ENCODE assay signal across 8 cellular contexts in the genomic region with DNA sequence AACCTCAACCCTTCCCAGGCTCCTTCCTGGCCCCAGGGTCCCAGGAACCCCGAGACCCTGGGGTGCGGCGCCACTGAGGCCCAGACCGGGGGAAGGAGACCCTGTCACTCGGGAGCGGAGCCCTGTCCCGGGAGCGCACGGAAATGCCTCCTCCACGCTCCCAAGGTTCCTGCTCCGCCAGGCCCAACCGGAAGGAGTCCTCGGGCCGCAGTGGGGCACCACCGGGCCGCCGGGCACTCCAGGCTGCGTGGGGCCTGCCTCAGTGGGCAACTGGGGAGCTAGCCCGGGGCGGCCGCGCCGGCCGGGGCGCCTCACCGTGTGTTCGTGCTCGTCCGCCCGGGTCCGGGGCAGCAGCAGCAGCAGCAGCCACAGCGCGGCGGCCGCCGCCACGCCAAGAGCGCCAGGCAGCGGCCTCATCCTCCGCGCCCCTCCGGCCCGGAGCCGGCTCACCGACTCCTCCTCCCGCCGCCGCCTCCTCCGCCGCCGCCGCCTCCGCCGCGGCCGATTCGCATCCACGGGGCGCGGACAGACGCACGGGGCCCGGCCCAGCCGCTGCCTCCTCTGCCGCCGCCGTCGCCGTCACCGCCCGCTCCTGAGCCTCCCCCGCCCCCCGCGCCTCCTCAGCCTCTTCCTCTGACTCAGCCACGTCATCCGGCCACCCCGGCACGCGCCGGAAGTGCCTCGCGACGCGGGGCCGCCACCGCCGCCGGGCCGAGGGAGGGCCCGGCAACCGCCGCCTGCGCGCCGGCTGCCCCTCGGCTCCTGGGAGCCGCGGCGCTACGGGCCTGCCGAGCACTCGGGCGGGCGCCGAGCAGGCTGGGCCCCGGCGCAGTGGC. TPM values are rescaled to one million over a fixed set of nuclear protein-coding genes. Genes with fewer than 3 reads are reported as not detected.
DNase-seq lines count a peak whose midpoint lies in the region; ATAC-seq and TF ChIP-seq lines count a peak whose summit lies in the region.

A gene (minus strand): TSS at position 594 of the 836 bp plus-strand sequence. CDS start 177 bp downstream, at position 417.

- H3K36me3 Mint-ChIP-seq in IgD-negative memory B cell (no peaks in the 10 kb centered on the region), neural crest cell (ENCODE audit: low read depth) (no peaks in the 10 kb centered on the region)

- peak within 1 kb of the TSS; percentile 87 to 96 (median 94) for H3K4me3 Mint-ChIP-seq in IgD-negative memory B cell
- peak within 1 kb of the TSS; percentile 95 for H3K4me3 Mint-ChIP-seq in neural crest cell

- H3K27ac ChIP-seq in stomach smooth muscle (ENCODE audit: low read length): peak within 1 kb of the TSS; percentile 97

- H3K27ac Mint-ChIP-seq in IgD-negative memory B cell (peak within 1 kb of the TSS; percentile 88 to 95 (median 90)), neural crest cell (ENCODE audit: unreplicated experiment) (peak within 1 kb of the TSS; percentile 99)

- no peak for TF ChIP-seq CTCF in foreskin fibroblast (IDR thresholded peaks at IDR 0.05; ENCODE audit: low read depth, low read length)
- TF ChIP-seq CTCF in neural crest cell (conservative IDR thresholded peaks at IDR 0.05): peak; percentile 30

- peaks cover 26 to 37% (median 35%) of the 10 kb centered on the region in 3 donors for H3K4me1 Mint-ChIP-seq in IgD-negative memory B cell
- peaks cover 26% of the 10 kb centered on the region for H3K4me1 Mint-ChIP-seq in neural crest cell

- H3K9me3 Mint-ChIP-seq in IgD-negative memory B cell (no peaks in the 10 kb centered on the region), neural crest cell (no peaks in the 10 kb centered on the region)

- H3K9ac ChIP-seq in stomach smooth muscle (ENCODE audit: low read length in 2 of 2): peak within 1 kb of the TSS; percentile 97 to 98

- H3K4me3 ChIP-seq in foreskin fibroblast (ENCODE audit: low read depth in 1 of 2, low read length in 2 of 2) (peak within 1 kb of the TSS; percentile 72 to 73), stomach smooth muscle (ENCODE audit: low read length in 2 of 2) (peak within 1 kb of the TSS; percentile 88 to 93)

- DNase-seq in DMS153 treated with DMSO at 0.1 percent for 48 hours (lab: John Stamatoyannopoulos, UW; ENCODE audit: unreplicated experiment) (peak; percentile 45), foreskin fibroblast (peak; percentile 90 to 97), neural crest cell (ENCODE audit: low read depth, low spot score) (peak; percentile 74)
- peak; percentile 97 for DNase-seq in activated effector memory CD4-positive, alpha-beta T cell treated with anti-CD3 and anti-CD28 coated beads, Interleukin-2, amount 50 U/mL, for 16 hours

- peak; percentile 74 for ATAC-seq in GM21526 (IDR thresholded peaks at IDR 0.05; ENCODE audit: low FRiP score, unreplicated experiment)

- no peaks in the 10 kb centered on the region for H3K27me3 ChIP-seq in stomach smooth muscle (ENCODE audit: control insufficient read depth in 1 of 2, insufficient read depth in 2 of 2, low read length in 2 of 2)

- H3K27me3 Mint-ChIP-seq in IgD-negative memory B cell (no peaks in the 10 kb centered on the region), neural crest cell (ENCODE audit: low read depth) (no peaks in the 10 kb centered on the region)

- no peaks in the 10 kb centered on the region for H3K9me3 ChIP-seq in stomach smooth muscle (ENCODE audit: control insufficient read depth in 2 of 2, low read length in 2 of 2)

- peaks cover 11% of the 10 kb centered on the region for H3K4me1 ChIP-seq in stomach smooth muscle (ENCODE audit: control insufficient read depth, insufficient read depth, low read length)

- no peaks in the 10 kb centered on the region for H3K36me3 ChIP-seq in stomach smooth muscle (ENCODE audit: control insufficient read depth in 2 of 2, insufficient read depth in 2 of 2, low read length in 2 of 2)

- peak; percentile 76 for TF ChIP-seq POLR2A in Raji (IDR thresholded peaks at IDR 0.05; ENCODE audit: insufficient read depth, low read depth, low read length)

RNA-seq across cellular contexts. Expression of the gene that starts here (rescaled TPM):
- polyA plus RNA-seq in IgD-negative memory B cell: 31.7 TPM
- total RNA-seq in neural crest cell: 106 and 110 TPM in 2 replicates

Comparison
In these comparisons a context has a peak if more than half of its experiments do, and no peak if none do; other contexts are left out.
1. Peak in every context shown above with its lines: DNase-seq, ATAC-seq, H3K4me3 ChIP-seq and H3K27ac ChIP-seq.
2. DNase-seq: peak in every context shown above with its lines; median percentile 97 in activated effector memory CD4-positive, alpha-beta T cell treated with anti-CD3 and anti-CD28 coated beads, Interleukin-2, amount 50 U/mL, for 16 hours; 94 in foreskin fibroblast; 74 in neural crest cell; 45 in DMS153 treated with DMSO at 0.1 percent for 48 hours.